14 cellular contexts compared by ENCODE assay signal in genomic region chr3:123508176-123508575, GRCh38. TPM values are rescaled to one million over a fixed set of nuclear protein-coding genes. Genes with fewer than 3 reads are reported as not detected.
DNase-seq lines count a peak whose midpoint lies in the region; ATAC-seq and TF ChIP-seq lines count a peak whose summit lies in the region.
"Had no signal": no experiment of that assay in that cellular context is flagged by ENCODE, and none has a peak within 500 bp of the region (broad histone marks: within the 10 kb centered on the region; RNA-seq: fewer than 3 reads in every experiment).

No MANE protein-coding gene starts in this region.

- no peak overlapping the region for H3K18ac ChIP-seq in IMR-90 (ENCODE audit: low read depth, low read length)

- H3K4me3 ChIP-seq in IMR-90 (ENCODE audit: insufficient read depth, low read depth, low read length) (no peak overlapping the region), esophagus muscularis mucosa (no peak overlapping the region)
- H3K4me3 ChIP-seq: BLaER1 had no signal

- H3K27me3 Mint-ChIP-seq in natural killer cell (ENCODE audit: low read depth in 2 of 2), result no peaks in the 10 kb centered on the region
- H3K27me3 Mint-ChIP-seq: CD8-positive, alpha-beta memory T cell had no signal

- intact Hi-C loops in IMR-90 (cut with micrococcal nuclease), result no loop called here
- intact Hi-C loops in esophagus muscularis mucosa (cut with DNase I), result no loop called here
- intact Hi-C loops in natural killer cell (cut with micrococcal nuclease), result no loop called here

- TF ChIP-seq POLR2A in IMR-90 (IDR thresholded peaks at IDR 0.05; ENCODE audit: low read depth, low read length), result no peak
- TF ChIP-seq POLR2A in esophagus muscularis mucosa (IDR thresholded peaks at IDR 0.05; ENCODE audit: low read depth), result no peak

- no peaks in the 10 kb centered on the region for H4K20me1 ChIP-seq in IMR-90 (ENCODE audit: insufficient read depth, low read length)
- H4K20me1 ChIP-seq: BLaER1 had no signal

- no peak overlapping the region for H4K5ac ChIP-seq in IMR-90 (ENCODE audit: low read depth, low read length)

- no peak overlapping the region for H2BK120ac ChIP-seq in IMR-90 (ENCODE audit: low read depth, low read length)

- H2BK5ac ChIP-seq in IMR-90 (ENCODE audit: low read depth, low read length, poor library complexity, severe bottlenecking), result no peak overlapping the region

- H3K36me3 ChIP-seq in IMR-90 (ENCODE audit: control insufficient read depth, insufficient read depth, low read length) (peaks cover 2% of the 10 kb centered on the region; the same call in 1 of the 2 replicates), esophagus muscularis mucosa (peaks cover 0 to 10% (median 5%) of the 10 kb centered on the region in 4 donors)

- 100% methylated on average over 2 of the region's 6 CpGs; no CpG with 5 or more reads in 1 of the 2 experiments for WGBS in IMR-90 (ENCODE audit: extremely low coverage in 2 of 2, insufficient read length in 1 of 2), 2 experiments
- 54% methylated on average over 6 of the region's 6 CpGs for WGBS in esophagus muscularis mucosa

- no peaks in the 10 kb centered on the region for H3K4me1 Mint-ChIP-seq in natural killer cell

- H3K9me3 Mint-ChIP-seq in natural killer cell, result no peaks in the 10 kb centered on the region
- H3K9me3 Mint-ChIP-seq: CD8-positive, alpha-beta memory T cell had no signal

- H3K23ac ChIP-seq in IMR-90 (ENCODE audit: low read depth, low read length), result no peak overlapping the region

- H3K56ac ChIP-seq in IMR-90 (ENCODE audit: extremely low read depth, insufficient read depth, low read length), result no peak overlapping the region

- H3K79me1 ChIP-seq in IMR-90 (ENCODE audit: low read depth in 1 of 2, low read length in 2 of 2), result no peaks in the 10 kb centered on the region; a peak in 1 of 4 replicates

- H2BK20ac ChIP-seq in IMR-90 (ENCODE audit: low read depth, low read length), result no peak overlapping the region

- H3K9me3 ChIP-seq in IMR-90 (ENCODE audit: control insufficient read depth, insufficient read depth, low read length) (no peaks in the 10 kb centered on the region), esophagus muscularis mucosa (no peaks in the 10 kb centered on the region)
- H3K9me3 ChIP-seq: BLaER1, Caco-2 had no signal

- H2AFZ ChIP-seq in IMR-90 (replicated peaks; ENCODE audit: low read length, poor library complexity), result no peak overlapping the region

- H2AK5ac ChIP-seq in IMR-90 (ENCODE audit: low read depth, low read length), result no peak overlapping the region

- no peak overlapping the region for H3K14ac ChIP-seq in IMR-90 (replicated peaks; ENCODE audit: low read depth, low read length)

- no peak overlapping the region for H3K9ac ChIP-seq in IMR-90 (ENCODE audit: low read depth, low read length)
- H3K9ac ChIP-seq: BLaER1 had no signal

- no peak for TF ChIP-seq RAD21 in IMR-90 (IDR thresholded peaks at IDR 0.05; ENCODE audit: low read length)

- dilution Hi-C loops in IMR-90 (cut with HindIII; ENCODE audit: low sequenced_read_pairs, unreplicated experiment), result no loop called here

- BruUV-seq in IMR-90 (replicated peaks; lab: Mats Ljungman, UMichigan), result no TSS peak

- no peak for TF ChIP-seq CTCF in IMR-90 (conservative IDR thresholded peaks at IDR 0.05; ENCODE audit: low read depth, low read length)
- no peak for TF ChIP-seq CTCF in esophagus muscularis mucosa (IDR thresholded peaks at IDR 0.05)
- TF ChIP-seq CTCF in natural killer cell (IDR thresholded peaks at IDR 0.05), result no peak

- H3K27ac ChIP-seq in IMR-90 (ENCODE audit: insufficient read depth, low read length), result no peak overlapping the region
- no peak overlapping the region for H3K27ac ChIP-seq in esophagus muscularis mucosa (replicated peaks in 1 of 4)
- H3K27ac ChIP-seq: BLaER1 had no signal

- no peaks in the 10 kb centered on the region for H3K36me3 Mint-ChIP-seq in natural killer cell

- no peak overlapping the region for H3K4ac ChIP-seq in IMR-90 (ENCODE audit: low read depth, low read length)

- CTCF ChIA-PET in IMR-90 (lab: Yijun Ruan, JAX), result no interaction called here

- in situ Hi-C loops in IMR-90 (cut with MboI; ENCODE audit: low sequenced_read_pairs), result no loop called here
- in situ Hi-C loops in ACHN (cut with HindIII; ENCODE audit: low pct_ligation_motif_present, low pct_unique_long_range_greater_than_20kb, low sequenced_read_pairs), result no loop called here

- H3K4me2 ChIP-seq in IMR-90 (ENCODE audit: low read depth, low read length), result no peak overlapping the region
- H3K4me2 ChIP-seq: BLaER1 had no signal

- H4K8ac ChIP-seq in IMR-90 (ENCODE audit: low read depth in 2 of 2, low read length in 2 of 2), result no peak overlapping the region

- no peak for TF ChIP-seq EP300 in esophagus muscularis mucosa (IDR thresholded peaks at IDR 0.05)

- peaks cover 3% of the 10 kb centered on the region for H3K9me1 ChIP-seq in IMR-90 (ENCODE audit: insufficient read depth, low read length)

- no peak overlapping the region for H2BK15ac ChIP-seq in IMR-90 (ENCODE audit: low read depth, low read length)

- no peak overlapping the region for H3K4me3 Mint-ChIP-seq in natural killer cell
- H3K4me3 Mint-ChIP-seq: CD8-positive, alpha-beta memory T cell had no signal

- DNase-seq in Ammon's horn (ENCODE audit: low spot score), result peak; percentile 55
- no peak for DNase-seq in IMR-90
- DNase-seq in esophagus muscularis mucosa (ENCODE audit: extremely low spot score), result peak; percentile 60
- DNase-seq in occipital lobe (lab: John Stamatoyannopoulos, UW), result peak; percentile 30
- no peak for DNase-seq in T-helper 1 cell
- DNase-seq in natural killer cell, result no peak
- DNase-seq in ACHN, result no peak
- DNase-seq: Caco-2; CD8-positive, alpha-beta memory T cell; DND-41; GDM1; HCEC 1CT had no signal

- ATAC-seq in IMR-90 (ENCODE audit: low read depth), result peak; percentile 14; the same call in 1 of the 2 replicates
- ATAC-seq in HG02973 (IDR thresholded peaks at IDR 0.05; ENCODE audit: unreplicated experiment), result no peak
- ATAC-seq in natural killer cell, result no peak

- no peak overlapping the region for H3K27ac Mint-ChIP-seq in natural killer cell

- no peak overlapping the region for H2AK9ac ChIP-seq in IMR-90 (replicated peaks; ENCODE audit: low read depth, low read length, poor library complexity)

- POLR2A ChIA-PET in IMR-90 (lab: Charles Lee; ENCODE audit: unreplicated experiment), result no interaction called here

- H3K27me3 ChIP-seq in IMR-90 (ENCODE audit: control insufficient read depth, insufficient read depth, low read length), result no peaks in the 10 kb centered on the region
- no peaks in the 10 kb centered on the region for H3K27me3 ChIP-seq in esophagus muscularis mucosa
- H3K27me3 ChIP-seq: BLaER1 had no signal

- H3K4me1 ChIP-seq in IMR-90 (ENCODE audit: control insufficient read depth, insufficient read depth, low read length) (peaks cover 6% of the 10 kb centered on the region; the same call in 1 of the 2 replicates), esophagus muscularis mucosa (peaks cover 0 to 15% (median 11%) of the 10 kb centered on the region in 4 donors)
- H3K4me1 ChIP-seq: Caco-2 had no signal

- no peak overlapping the region for H4K91ac ChIP-seq in IMR-90 (ENCODE audit: insufficient read depth, low read depth, low read length)

TF ChIP-seq in IMR-90, 13 proteins besides CTCF, POLR2A, EP300 and RAD21:
- TF ChIP-seq SMC3 (IDR thresholded peaks at IDR 0.05; ENCODE audit: low read depth, low read length) (no peak), CEBPB (IDR thresholded peaks at IDR 0.05; ENCODE audit: low read depth, low read length) (no peak), MAFK (IDR thresholded peaks at IDR 0.05; ENCODE audit: low read depth, low read length) (no peak), RFX5 (IDR thresholded peaks at IDR 0.05; ENCODE audit: low read depth, low read length) (no peak), ELK1 (IDR thresholded peaks at IDR 0.05; ENCODE audit: borderline replicate concordance, low read depth, low read length) (no peak)
TF ChIP-seq in IMR-90: peak in this region for 0.

RNA-seq across cellular contexts. Expression of gene ADCY5, which starts 59.3 kb away (rescaled TPM):
- 0.18 and 0.56 TPM in 2 replicates for total RNA-seq in IMR-90 (2012; rRNA removed)
- 0.14 and 0.53 TPM in 2 replicates for polyA plus RNA-seq in IMR-90 (2012; rRNA removed)
- 0.04 and 0.30 TPM in 2 replicates for polyA plus RNA-seq in IMR-90 (2012; cell fraction: cytosol; rRNA removed)
- polyA plus RNA-seq in IMR-90 (2012; cell fraction: nucleus; rRNA removed; ENCODE audit: low replicate concordance), result 0.28 and 0.30 TPM in 2 replicates
- 100 to 1,000 TPM; 133 to 228 (median 189) TPM for total RNA-seq in esophagus muscularis mucosa
- 30.7 TPM for total RNA-seq in occipital lobe
- not detected for total RNA-seq in natural killer cell

Comparison
In these comparisons a context has a peak if more than half of its experiments do, and no peak if none do; other contexts are left out.
1. DNase-seq: peak in Ammon's horn (single experiment), esophagus muscularis mucosa (single experiment) and occipital lobe (single experiment); none in IMR-90 (single experiment), T-helper 1 cell (0 of 5), natural killer cell (single experiment) and ACHN (single experiment).
2. RNA of gene ADCY5, which starts 59.3 kb away (total RNA-seq): 133 to 228 TPM in esophagus muscularis mucosa and 30.7 TPM in occipital lobe (single experiment); 0.18 to 0.56 TPM in IMR-90 and not detected in natural killer cell; every median in the first group is over 10 times any median in the second.